In the genomic region with DNA sequence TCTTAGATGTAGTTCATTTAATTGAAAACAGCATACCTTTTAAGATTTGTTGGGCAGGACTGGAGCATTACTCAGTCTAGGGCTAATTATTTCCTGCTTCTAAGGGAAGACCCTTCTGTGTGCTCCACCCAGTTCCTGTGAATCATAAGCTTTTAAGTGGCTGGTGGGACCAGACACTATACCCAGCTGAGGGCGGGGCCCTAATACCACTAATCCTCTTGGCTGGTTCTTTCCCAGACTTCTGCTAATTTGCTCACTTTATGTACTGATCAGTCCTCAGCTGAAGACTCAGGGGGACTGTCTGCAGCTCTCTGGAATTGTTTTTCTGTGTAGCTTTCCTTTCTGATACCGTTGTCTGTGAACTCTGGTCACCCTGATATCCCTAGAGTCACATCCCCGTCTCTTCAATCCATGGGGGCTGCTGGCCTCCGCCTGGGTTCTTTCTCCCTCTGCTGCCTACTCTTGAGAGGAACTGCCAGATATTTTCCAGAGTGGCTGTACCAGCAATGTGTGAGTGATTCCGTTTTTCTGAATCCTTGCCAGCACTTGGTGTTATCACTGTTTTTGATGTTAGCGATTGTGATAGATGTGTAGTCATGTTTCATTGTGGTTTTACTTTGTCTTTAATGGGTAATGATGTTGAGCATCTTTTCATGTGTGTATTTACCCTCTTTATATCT, we compare ENCODE assay signal across 8 cellular contexts. TPM values are rescaled to one million over a fixed set of nuclear protein-coding genes. Genes with fewer than 3 reads are reported as not detected.
A peak's percentile ranks its signal among the peaks of the same experiment; 100 is the strongest.
DNase-seq lines count a peak whose midpoint lies in the region; ATAC-seq and TF ChIP-seq lines count a peak whose summit lies in the region.

No MANE protein-coding gene starts in this region.

- ATAC-seq in GM19397 (IDR thresholded peaks at IDR 0.05; ENCODE audit: unreplicated experiment) = no peak

- H3K9ac ChIP-seq in fibroblast of lung (ENCODE audit: insufficient read depth, low read length) = no peak overlapping the region

- peaks cover 2% of the 10 kb centered on the region for H3K4me1 ChIP-seq in fibroblast of lung (ENCODE audit: control insufficient read depth, extremely low read depth, insufficient read depth, low read length)

- no peaks in the 10 kb centered on the region for H4K20me1 ChIP-seq in fibroblast of lung (ENCODE audit: control insufficient read depth, extremely low read depth, insufficient read depth, low read length)

- no peak overlapping the region for H2AFZ ChIP-seq in fibroblast of lung (ENCODE audit: low read length)

- DNase-seq in BJ (ENCODE audit: low read depth) (peak; percentile 76), NCI-H2227 (lab: John Stamatoyannopoulos, UW; ENCODE audit: unreplicated experiment) (peak; percentile 26), fibroblast of lung (ENCODE audit: low read depth in 2 of 2) (peak; percentile 62 to 91), NCI-H1694 treated with DMSO at 0.1 percent for 48 hours (lab: John Stamatoyannopoulos, UW) (no peak), germinal center (ENCODE audit: low spot score) (no peak)
- DNase-seq in activated CD8-positive, alpha-beta memory T cell treated with anti-CD3 and anti-CD28 coated beads for 4 hours (ENCODE audit: low read depth in 2 of 2) = peak; percentile 20 to 51
- peak; percentile 18 to 25 for DNase-seq in stimulated activated CD4-positive, alpha-beta T cell treated with anti-CD3 and anti-CD28 coated beads, Interleukin-1b, Interleukin-23, amount 100 ng/mL, for 4 hours (ENCODE audit: low read depth in 2 of 2)

- TF ChIP-seq CTCF in BJ (IDR thresholded peaks at IDR 0.05; ENCODE audit: insufficient read depth, low read depth, low read length) (no peak), fibroblast of lung (conservative IDR thresholded peaks at IDR 0.05 in 1 of 2, IDR thresholded peaks at IDR 0.05 in 1 of 2; ENCODE audit: low read depth in 1 of 2, low read length in 2 of 2) (no peak)

- peaks cover 2% of the 10 kb centered on the region; the same call in 1 of the 2 replicates for H3K36me3 ChIP-seq in BJ (ENCODE audit: control insufficient read depth, insufficient read depth, low read length)
- H3K36me3 ChIP-seq in fibroblast of lung (ENCODE audit: control insufficient read depth, insufficient read depth, low read length) = no peaks in the 10 kb centered on the region

- CTCF ChIA-PET in BJ (lab: Yijun Ruan, JAX) = interaction anchor here (1.0 kb wide), 2 partner anchors 15 to 283 kb away, joined by 3 read pairs; no protein-coding TSS in a partner anchor

- H3K79me2 ChIP-seq in fibroblast of lung (ENCODE audit: control insufficient read depth, insufficient read depth, low read length) = no peaks in the 10 kb centered on the region

- no peaks in the 10 kb centered on the region for H3K9me3 ChIP-seq in fibroblast of lung (ENCODE audit: control insufficient read depth, insufficient read depth, low read depth, low read length)

- H3K4me3 ChIP-seq in BJ (ENCODE audit: low read depth, low read length) (no peak overlapping the region; the same call in 1 of the 2 replicates), fibroblast of lung (replicated peaks in 1 of 4; ENCODE audit: control extremely low read depth in 1 of 4, insufficient read depth in 1 of 4, low read depth in 3 of 4, low read length in 4 of 4) (no peak overlapping the region)

- POLR2A ChIA-PET in BJ (lab: Charles Lee) = interaction anchor here (0.6 kb wide), 1 partner anchor 107 kb away, joined by 4 read pairs; no protein-coding TSS in a partner anchor

- H3K27me3 ChIP-seq in BJ (ENCODE audit: control insufficient read depth, insufficient read depth, low read length) (no peaks in the 10 kb centered on the region), fibroblast of lung (ENCODE audit: control insufficient read depth, insufficient read depth, low read length) (no peaks in the 10 kb centered on the region)

- H3K27ac ChIP-seq in fibroblast of lung (ENCODE audit: insufficient read depth, low read length) = peak overlapping the region; percentile 13

- H3K4me2 ChIP-seq in fibroblast of lung (ENCODE audit: extremely low read depth, insufficient read depth, low read length) = peak overlapping the region; percentile 60

RNA-seq across cellular contexts. Expression of a gene that starts 35.1 kb away (rescaled TPM):
- polyA plus RNA-seq in BJ (2011; rRNA removed) (18.6 and 27.9 TPM in 2 replicates), fibroblast of lung (20.1 and 22.4 TPM in 2 replicates)
- polyA minus RNA-seq in BJ (2011; rRNA and poly(A)+ RNA removed) = 16.5 and 18.0 TPM in 2 replicates
- total RNA-seq in fibroblast of lung = 15.7 and 31.4 TPM in 2 replicates
- polyA plus RNA-seq in fibroblast of lung (2012) = 14.7 and 15.3 TPM in 2 replicates
- 15.4 and 23.3 TPM in 2 replicates for polyA minus RNA-seq in fibroblast of lung (ENCODE audit: low replicate concordance)

RNA-seq across cellular contexts. Expression of a gene that starts 35.9 kb away (rescaled TPM):
- polyA plus RNA-seq in BJ (2011; rRNA removed) (110 and 130 TPM in 2 replicates), fibroblast of lung (203 and 238 TPM in 2 replicates)
- 52.3 and 58.0 TPM in 2 replicates for polyA minus RNA-seq in BJ (2011; rRNA and poly(A)+ RNA removed)
- total RNA-seq in fibroblast of lung = 59.6 and 77.5 TPM in 2 replicates
- polyA plus RNA-seq in fibroblast of lung (2012) = 156 and 211 TPM in 2 replicates
- polyA minus RNA-seq in fibroblast of lung (ENCODE audit: low replicate concordance) = 72.2 and 86.0 TPM in 2 replicates

RNA-seq across cellular contexts. Expression of a gene that starts 46.3 kb away (rescaled TPM):
- polyA plus RNA-seq in BJ (2011; rRNA removed) (35.0 and 49.8 TPM in 2 replicates), fibroblast of lung (34.5 and 35.1 TPM in 2 replicates)
- 4.6 and 8.5 TPM in 2 replicates for polyA minus RNA-seq in BJ (2011; rRNA and poly(A)+ RNA removed)
- total RNA-seq in fibroblast of lung = 21.1 and 26.4 TPM in 2 replicates
- polyA plus RNA-seq in fibroblast of lung (2012) = 28.1 and 31.8 TPM in 2 replicates
- polyA minus RNA-seq in fibroblast of lung (ENCODE audit: low replicate concordance) = 9.5 and 15.8 TPM in 2 replicates

RNA-seq across cellular contexts. Expression of a gene that starts 46.6 kb away (rescaled TPM):
- polyA plus RNA-seq in BJ (2011; rRNA removed) (12.5 and 17.2 TPM in 2 replicates), fibroblast of lung (16.5 and 17.7 TPM in 2 replicates)
- 14.3 and 15.1 TPM in 2 replicates for polyA minus RNA-seq in BJ (2011; rRNA and poly(A)+ RNA removed)
- 13.6 and 16.2 TPM in 2 replicates for total RNA-seq in fibroblast of lung
- polyA plus RNA-seq in fibroblast of lung (2012) = 36.7 and 39.6 TPM in 2 replicates
- polyA minus RNA-seq in fibroblast of lung (ENCODE audit: low replicate concordance) = 32.0 and 51.9 TPM in 2 replicates

Comparison
In these comparisons a context has a peak if more than half of its experiments do, and no peak if none do; other contexts are left out.
1. DNase-seq: peak in BJ (single experiment), NCI-H2227 (single experiment), activated CD8-positive, alpha-beta memory T cell treated with anti-CD3 and anti-CD28 coated beads for 4 hours (2 of 2), fibroblast of lung (2 of 2) and stimulated activated CD4-positive, alpha-beta T cell treated with anti-CD3 and anti-CD28 coated beads, Interleukin-1b, Interleukin-23, amount 100 ng/mL, for 4 hours (2 of 2); none in NCI-H1694 treated with DMSO at 0.1 percent for 48 hours (single experiment) and germinal center (single experiment).